In genomic region chr6:32954983-32955802, GRCh38 we compare ENCODE assay signal across 8 cellular contexts.
DNase-seq lines count a peak whose midpoint lies in the region; ATAC-seq and TF ChIP-seq lines count a peak whose summit lies in the region.

No MANE protein-coding gene starts in this region.

- peak; percentile 74 for TF ChIP-seq CTCF in GM12872 (IDR thresholded peaks at IDR 0.05; ENCODE audit: insufficient read depth, low read depth, low read length)

- ATAC-seq in HG02981 (IDR thresholded peaks at IDR 0.05; ENCODE audit: unreplicated experiment): no peak
- ATAC-seq in GM19023 (IDR thresholded peaks at IDR 0.05; ENCODE audit: unreplicated experiment): no peak
- no peak for ATAC-seq in activated CD4-positive, CD25-positive, alpha-beta regulatory T cell treated with anti-CD3 and anti-CD28 coated beads, Interleukin-2, amount 50 U/mL, for 24 hours

- in situ Hi-C loops in ACHN (cut with HindIII; ENCODE audit: low pct_ligation_motif_present, low pct_unique_long_range_greater_than_20kb, low sequenced_read_pairs): no loop called here

- DNase-seq in ACHN (peak; percentile 41), SW480 (ENCODE audit: low spot score) (peak; percentile 19), iPS-NIHi11 (ENCODE audit: low spot score) (peak; percentile 60), midbrain (lab: John Stamatoyannopoulos, UW) (no peak)
